ENCODE assay signal across 29 cellular contexts in the genomic region with DNA sequence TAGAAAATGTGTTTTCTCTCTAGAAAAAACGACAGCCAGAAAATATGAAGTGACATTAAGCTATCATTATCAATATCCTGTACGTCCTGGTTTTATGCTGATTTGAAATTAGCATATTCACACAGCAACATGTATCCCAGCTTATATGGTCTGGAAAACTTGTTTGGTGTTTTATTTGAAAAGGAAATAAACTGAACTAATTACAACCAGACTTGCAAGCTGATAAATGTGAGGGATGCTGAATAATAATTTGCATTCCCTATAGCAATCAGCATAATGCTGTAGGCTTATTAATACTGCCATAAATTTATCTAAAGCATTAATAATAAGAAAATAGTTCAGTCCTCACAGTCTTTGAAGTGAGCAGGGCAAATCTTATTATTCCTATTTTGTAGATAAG.
"Had no signal": no experiment of that assay in that cellular context is flagged by ENCODE, and none has a peak within 500 bp of the region (broad histone marks: within the 10 kb centered on the region; RNA-seq: fewer than 3 reads in every experiment).

No MANE protein-coding gene starts in this region.

- H3K9me3 ChIP-seq: adrenal gland, ascending aorta, body of pancreas, breast epithelium had no signal

- H3K4me3 ChIP-seq: adrenal gland, ascending aorta, body of pancreas, breast epithelium, cardiac muscle cell had no signal

- DNase-seq: activated effector memory CD4-positive, alpha-beta T cell treated with anti-CD3 and anti-CD28 coated beads, Interleukin-2, amount 50 U/mL, for 16 hours; activated effector memory CD4-positive, alpha-beta T cell treated with Interleukin-2 at 50 U/mL for 16 hours; activated gamma-delta T cell; activated gamma-delta T cell treated with Interleukin-2 at 50 U/mL for 16 hours; activated naive CD4-positive, alpha-beta T cell; activated naive CD4-positive, alpha-beta T cell treated with anti-CD3 and anti-CD28 coated beads for 36 hours; activated naive CD4-positive, alpha-beta T cell treated with anti-CD3 and anti-CD28 coated beads, Interleukin-2, amount 10 ng/mL, durations not matched to agents 7 days and 5 days; activated naive CD4-positive, alpha-beta T cell treated with anti-CD3 and anti-CD28 coated beads, Interleukin-2, amount 50 U/mL, for 16 hours; activated naive CD4-positive, alpha-beta T cell treated with Interleukin-2 at 50 U/mL for 16 hours; activated naive CD8-positive, alpha-beta T cell treated with anti-CD3 and anti-CD28 coated beads for 36 hours; activated naive CD8-positive, alpha-beta T cell treated with anti-CD3 and anti-CD28 coated beads, Interleukin-2, amount 10 ng/mL, durations not matched to agents 7 days and 5 days; activated naive CD8-positive, alpha-beta T cell treated with anti-CD3 and anti-CD28 coated beads, Interleukin-2, amount 50 U/mL, for 24 hours; activated T-cell treated with anti-CD3 and anti-CD28 coated beads, Interleukin-2, amount 50 U/mL, for 24 hours; activated T-cell treated with anti-CD3 and anti-CD28 coated beads, Interleukin-2, amount 50 U/mL, for 4 hours; activated T-cell treated with anti-CD3 and anti-CD28 coated beads, Interleukin-2, amount 50 U/mL, for 48 hours; activated T-cell treated with anti-CD3 and anti-CD28 coated beads, Interleukin-2, amount 50 U/mL, for 72 hours; adrenal gland; amniotic stem cell; amygdala; anterior cingulate cortex; aorta; body of pancreas; brain microvascular endothelial cell; caudate nucleus; central memory CD4-positive, alpha-beta T cell; cerebellar nuclear complex had no signal

- H3K36me3 ChIP-seq: adrenal gland, brain microvascular endothelial cell, breast epithelium, cardiac muscle cell had no signal

- H3K27ac ChIP-seq: adrenal gland, body of pancreas, brain microvascular endothelial cell, breast epithelium, cardiac muscle cell had no signal
